Comparison of ENCODE assay signal across 8 cellular contexts in the genomic region with DNA sequence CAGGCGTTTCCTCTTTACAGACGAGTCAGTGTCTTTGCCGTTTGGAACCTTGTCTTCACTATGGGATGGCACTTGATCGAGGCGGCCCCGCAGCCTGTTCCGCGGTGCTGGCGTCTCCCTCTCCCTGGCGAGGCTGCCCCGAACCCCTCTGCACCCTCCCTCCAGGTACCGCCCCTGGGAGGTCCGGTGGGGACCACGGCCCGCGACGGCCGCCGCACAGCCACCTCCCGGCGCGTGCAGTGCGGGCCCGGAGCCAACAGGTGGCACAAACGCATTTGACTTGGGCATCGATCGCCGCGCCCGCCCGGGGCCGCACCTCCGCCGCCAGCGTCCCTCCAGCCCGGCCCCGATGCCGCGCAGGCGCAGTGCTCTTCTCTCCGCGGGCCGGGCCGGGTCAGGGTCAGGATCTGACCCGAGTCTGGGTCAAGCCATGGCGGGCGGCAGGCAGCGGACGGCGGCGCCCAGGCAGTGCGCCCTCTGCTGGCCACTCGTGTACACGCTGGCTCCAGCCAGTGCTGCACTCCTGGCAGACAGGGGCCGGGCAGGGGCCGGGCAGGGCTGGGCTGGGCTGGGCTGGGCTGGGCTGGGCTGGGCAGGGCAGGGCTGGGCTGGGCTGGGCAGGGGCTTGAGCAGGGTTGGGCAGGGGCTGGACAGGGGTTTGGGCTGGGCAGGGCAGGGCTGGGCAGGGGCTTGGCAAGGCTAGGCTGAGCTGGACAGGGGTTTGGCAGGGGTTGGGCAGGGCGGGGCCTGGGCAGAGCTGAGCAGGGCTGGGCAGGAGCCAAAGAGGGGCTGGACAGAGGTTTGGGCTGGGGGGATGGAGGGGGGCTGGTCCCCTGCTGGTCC.
DNase-seq lines count a peak whose midpoint lies in the region; ATAC-seq and TF ChIP-seq lines count a peak whose summit lies in the region.

No MANE protein-coding gene starts in this region.

- no peaks in the 10 kb centered on the region for H3K36me3 Mint-ChIP-seq in CD14-positive monocyte
- no peaks in the 10 kb centered on the region for H3K36me3 Mint-ChIP-seq in activated T-helper 17 cell treated with anti-CD3 and anti-CD28 coated beads, Interleukin-2, amount 50 U/mL, for 72 hours (ENCODE audit: low read depth)

- peaks cover 0 to 3% (median 0%) of the 10 kb centered on the region in 7 donors for H3K9me3 Mint-ChIP-seq in CD14-positive monocyte
- no peaks in the 10 kb centered on the region for H3K9me3 Mint-ChIP-seq in activated T-helper 17 cell treated with anti-CD3 and anti-CD28 coated beads, Interleukin-2, amount 50 U/mL, for 72 hours

- H3K4me1 ChIP-seq in thoracic aorta (ENCODE audit: control insufficient read depth in 1 of 2, low read depth in 2 of 2), result no peaks in the 10 kb centered on the region

- H3K36me3 ChIP-seq in thoracic aorta, result no peaks in the 10 kb centered on the region

- peak; percentile 78 for ATAC-seq in GM19372 (IDR thresholded peaks at IDR 0.05; ENCODE audit: low read depth, unreplicated experiment)
- ATAC-seq in HG03460 (IDR thresholded peaks at IDR 0.05; ENCODE audit: unreplicated experiment), result peak; percentile 92
- ATAC-seq in activated T-helper 17 cell treated with anti-CD3 and anti-CD28 coated beads, Interleukin-2, amount 50 U/mL, for 72 hours (replicated peaks), result peak; percentile 94
- ATAC-seq in thoracic aorta (ENCODE audit: insufficient number of reproducible peaks, low FRiP score, low read depth), result no peak

- H3K9me3 ChIP-seq in thoracic aorta, result no peaks in the 10 kb centered on the region

- TF ChIP-seq CTCF in CD14-positive monocyte (IDR thresholded peaks at IDR 0.05), result peak; percentile 95
- peak; percentile 44 for TF ChIP-seq CTCF in foreskin fibroblast (IDR thresholded peaks at IDR 0.05; ENCODE audit: low read depth, low read length)
- peak; percentile 58 for TF ChIP-seq CTCF in thoracic aorta (IDR thresholded peaks at IDR 0.05)

- H3K27ac ChIP-seq in thoracic aorta, result no peak overlapping the region

- H3K4me3 ChIP-seq in foreskin fibroblast (ENCODE audit: low read depth in 1 of 2, low read length in 2 of 2) (peak overlapping the region in 1 of 2 donors; percentile 13), thoracic aorta (peak overlapping the region; percentile 69)

- no peak for DNase-seq in CD14-positive monocyte (ENCODE audit: low spot score)
- peak; percentile 60 for DNase-seq in OCI-M1 (lab: John Stamatoyannopoulos, UW)
- DNase-seq in foreskin fibroblast, result peak; percentile 50 to 88
- peak; percentile 13 for DNase-seq in occipital lobe (lab: John Stamatoyannopoulos, UW)
- DNase-seq in thoracic aorta (ENCODE audit: low spot score), result no peak

- peak overlapping the region; percentile 63 to 64 for H3K4me3 Mint-ChIP-seq in CD14-positive monocyte
- peak overlapping the region; percentile 34 for H3K4me3 Mint-ChIP-seq in activated T-helper 17 cell treated with anti-CD3 and anti-CD28 coated beads, Interleukin-2, amount 50 U/mL, for 72 hours

- H3K27me3 Mint-ChIP-seq in CD14-positive monocyte (ENCODE audit: low read depth in 3 of 3), result peaks cover 11 to 35% (median 13%) of the 10 kb centered on the region in 3 donors
- peaks cover 41% of the 10 kb centered on the region for H3K27me3 Mint-ChIP-seq in activated T-helper 17 cell treated with anti-CD3 and anti-CD28 coated beads, Interleukin-2, amount 50 U/mL, for 72 hours

- no peak overlapping the region for H3K27ac Mint-ChIP-seq in CD14-positive monocyte
- H3K27ac Mint-ChIP-seq in activated T-helper 17 cell treated with anti-CD3 and anti-CD28 coated beads, Interleukin-2, amount 50 U/mL, for 72 hours, result no peak overlapping the region

- intact Hi-C loops in CD14-positive monocyte (cut with micrococcal nuclease), result loop anchor here in 1 of 2 donors (10.0 kb wide), 1 partner anchor 274 kb away; no protein-coding TSS in a partner anchor

- H3K27me3 ChIP-seq in thoracic aorta (replicated peaks; ENCODE audit: insufficient read depth), result no peaks in the 10 kb centered on the region

- H3K4me1 Mint-ChIP-seq in CD14-positive monocyte, result no peaks in the 10 kb centered on the region
- no peaks in the 10 kb centered on the region for H3K4me1 Mint-ChIP-seq in activated T-helper 17 cell treated with anti-CD3 and anti-CD28 coated beads, Interleukin-2, amount 50 U/mL, for 72 hours

Comparison
In these comparisons a context has a peak if more than half of its experiments do, and no peak if none do; other contexts are left out.
1. DNase-seq: peak in OCI-M1 (single experiment), foreskin fibroblast (2 of 2) and occipital lobe (single experiment); none in CD14-positive monocyte (single experiment) and thoracic aorta (single experiment).
2. CTCF ChIP-seq: peak in every context shown above with its lines; median percentile 95 in CD14-positive monocyte; 58 in thoracic aorta; 44 in foreskin fibroblast.